In the genomic region with DNA sequence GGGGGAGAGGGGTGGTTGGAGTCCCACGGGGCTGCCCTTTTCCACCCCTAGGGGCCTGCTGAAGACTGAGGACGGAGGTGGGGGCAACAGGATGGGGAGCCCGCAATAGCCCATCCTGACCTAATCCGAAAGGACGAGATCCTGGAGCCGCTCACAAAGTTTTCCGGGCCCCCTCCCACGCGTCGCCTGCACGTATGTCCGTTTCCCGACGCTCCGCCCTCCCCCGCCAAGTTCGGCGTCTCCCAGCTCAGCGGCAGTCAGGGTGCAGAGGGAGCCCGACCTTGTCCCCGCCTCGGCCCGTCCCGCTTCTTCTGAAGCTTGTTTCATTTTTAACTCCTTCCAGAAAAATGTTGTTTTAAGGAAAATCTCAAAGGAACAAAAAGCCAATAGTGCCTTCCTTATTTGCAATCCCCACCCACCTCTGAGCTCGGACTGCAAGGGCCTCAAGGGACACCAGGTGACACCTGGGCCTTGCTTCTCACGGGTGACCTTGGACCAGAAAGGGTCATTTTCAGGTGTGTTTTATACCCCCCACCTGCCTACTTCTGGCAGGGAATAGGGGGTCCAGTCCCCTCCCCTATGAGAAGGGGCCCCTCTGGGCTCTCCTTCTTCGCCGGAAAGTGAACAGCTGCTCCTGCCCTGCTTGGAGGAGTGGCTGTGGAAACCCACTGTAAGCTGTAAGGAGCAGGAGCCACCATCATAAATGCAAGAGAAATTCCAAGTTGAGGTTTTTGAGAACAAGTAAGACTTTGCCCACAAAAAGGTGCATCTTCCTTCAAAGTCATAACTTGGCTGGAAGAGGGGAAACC, we compare ENCODE assay signal across 8 cellular contexts. TPM values are rescaled to one million over a fixed set of nuclear protein-coding genes. Genes with fewer than 3 reads are reported as not detected.
DNase-seq lines count a peak whose midpoint lies in the region; ATAC-seq, FAIRE-seq and TF ChIP-seq lines count a peak whose summit lies in the region.

No MANE protein-coding gene starts in this region.

- no peak overlapping the region for H4K8ac ChIP-seq in neuronal stem cell (ENCODE audit: low read depth, low read length)

- peaks cover 21% of the 10 kb centered on the region for H3K27me3 Mint-ChIP-seq in CD4-positive, alpha-beta T cell

- H3K4me1 ChIP-seq in neuronal stem cell (ENCODE audit: control insufficient read depth in 2 of 2, insufficient read depth in 1 of 2, low read depth in 1 of 2, low read length in 2 of 2) = peaks cover 5 to 18% of the 10 kb centered on the region in 2 donors

- peak overlapping the region; percentile 10 for H2BK12ac ChIP-seq in neuronal stem cell (ENCODE audit: low read length)

- H3K4ac ChIP-seq in neuronal stem cell (ENCODE audit: low read length) = no peak overlapping the region

- H3K4me3 Mint-ChIP-seq in CD4-positive, alpha-beta T cell = peak overlapping the region; percentile 77

- H2BK5ac ChIP-seq in neuronal stem cell (ENCODE audit: low read length) = peak overlapping the region; percentile 94

- no CpG with 5 or more reads among the region's 28 CpGs for WGBS in neuronal stem cell (ENCODE audit: extremely low coverage in 2 of 2, insufficient read length in 2 of 2, insufficient replicate concordance in 1 of 2), 2 donors

- H4K91ac ChIP-seq in neuronal stem cell (ENCODE audit: low read depth, low read length, poor library complexity) = no peak overlapping the region

- H3K36me3 ChIP-seq in neuronal stem cell (replicated peaks in 1 of 2; ENCODE audit: control insufficient read depth in 2 of 2, insufficient read depth in 2 of 2, low read length in 2 of 2) = no peaks in the 10 kb centered on the region

- ATAC-seq in CD4-positive, alpha-beta T cell (ENCODE audit: poor library complexity) = no peak

- DNase-seq in CD4-positive, alpha-beta T cell = no peak
- peak; percentile 12 for DNase-seq in RPMI7951 (ENCODE audit: low read depth)
- DNase-seq in fibroblast of villous mesenchyme (ENCODE audit: low read depth) = peak; percentile 4
- DNase-seq in neuronal stem cell (ENCODE audit: low spot score) = no peak
- DNase-seq in dedifferentiated amniotic fluid mesenchymal stem cell (ENCODE audit: extremely low spot score) = no peak
- DNase-seq in NCI-H1048 (lab: John Stamatoyannopoulos, UW) = no peak
- DNase-seq in UCSD-AML1 (lab: John Stamatoyannopoulos, UW; ENCODE audit: unreplicated experiment) = no peak
- DNase-seq in D721Med (ENCODE audit: insufficient read length, low spot score) = no peak

- H3K4me3 ChIP-seq in fibroblast of villous mesenchyme (ENCODE audit: low read depth, low read length) (peak overlapping the region; percentile 34), neuronal stem cell (ENCODE audit: low read length in 2 of 2) (peak overlapping the region; percentile 66 to 84)

- no peaks in the 10 kb centered on the region for H3K36me3 Mint-ChIP-seq in CD4-positive, alpha-beta T cell (ENCODE audit: low read depth)

- H3K27ac ChIP-seq in CD4-positive, alpha-beta T cell (ENCODE audit: low read depth, low read length) = no peak overlapping the region
- H3K27ac ChIP-seq in neuronal stem cell (replicated peaks; ENCODE audit: low read length) = no peak overlapping the region

- no peak for FAIRE-seq in D721Med (lab: Jason Lieb, UNC)

- peak overlapping the region; percentile 87 for H2AFZ ChIP-seq in neuronal stem cell (ENCODE audit: low read length)

- peak overlapping the region; percentile 92 for H2BK15ac ChIP-seq in neuronal stem cell (ENCODE audit: low read length)

- no peak overlapping the region for H3K9ac ChIP-seq in neuronal stem cell (ENCODE audit: low read depth, low read length, poor library complexity)

- peaks cover 25% of the 10 kb centered on the region for H3K27me3 ChIP-seq in CD4-positive, alpha-beta T cell (ENCODE audit: control insufficient read depth, insufficient read depth, low read length)
- peaks cover 0 to 22% (median 2%) of the 10 kb centered on the region in 3 experiments for H3K27me3 ChIP-seq in neuronal stem cell (ENCODE audit: control insufficient read depth in 3 of 3, insufficient read depth in 3 of 3, low read depth in 1 of 3, low read length in 3 of 3)

- CTCF ChIA-PET in CD4-positive, alpha-beta T cell (lab: Charles Lee) = no interaction called here

- peak overlapping the region; percentile 97 for H2BK120ac ChIP-seq in neuronal stem cell (ENCODE audit: low read depth, low read length)

- peak overlapping the region; percentile 97 for H3K18ac ChIP-seq in neuronal stem cell (ENCODE audit: low read length)

- intact Hi-C loops in CD4-positive, alpha-beta T cell (cut with DNase I, micrococcal nuclease) = loop anchor here in 1 of 2 experiments (10.0 kb wide), 4 partner anchors 205 to 1615 kb away; a partner anchor contains a TSS

- H3K9me3 ChIP-seq in CD4-positive, alpha-beta T cell (ENCODE audit: control insufficient read depth, low read length) = no peaks in the 10 kb centered on the region
- H3K9me3 ChIP-seq in neuronal stem cell (replicated peaks in 1 of 2; ENCODE audit: control insufficient read depth in 2 of 2, insufficient read depth in 1 of 2, low read depth in 1 of 2, low read length in 2 of 2) = no peaks in the 10 kb centered on the region

- peaks cover 6% of the 10 kb centered on the region for H3K79me1 ChIP-seq in neuronal stem cell (ENCODE audit: low read depth, low read length)

- no peak overlapping the region for H3K23ac ChIP-seq in neuronal stem cell (ENCODE audit: low read depth, low read length, poor library complexity)

- POLR2A ChIA-PET in CD4-positive, alpha-beta T cell (lab: Charles Lee) = no interaction called here

- H2AK5ac ChIP-seq in neuronal stem cell (ENCODE audit: low read depth, low read length) = peak overlapping the region; percentile 83

- no peak overlapping the region for H3K27ac Mint-ChIP-seq in CD4-positive, alpha-beta T cell

- H3K9me3 Mint-ChIP-seq in CD4-positive, alpha-beta T cell = no peaks in the 10 kb centered on the region

- no peak for TF ChIP-seq CTCF in CD4-positive, alpha-beta T cell (IDR thresholded peaks at IDR 0.05)
- TF ChIP-seq CTCF in fibroblast of villous mesenchyme (IDR thresholded peaks at IDR 0.05; ENCODE audit: insufficient read depth, low read depth, low read length) = no peak
- TF ChIP-seq CTCF in D721Med (IDR thresholded peaks at IDR 0.05; ENCODE audit: insufficient read depth, missing control alignments) = no peak

- peak overlapping the region; percentile 89 for H3K4me2 ChIP-seq in neuronal stem cell (ENCODE audit: insufficient read depth, low read length, poor library complexity, severe bottlenecking)

- H3K14ac ChIP-seq in neuronal stem cell (ENCODE audit: low read length) = no peak overlapping the region

- peaks cover 13% of the 10 kb centered on the region for H3K4me1 Mint-ChIP-seq in CD4-positive, alpha-beta T cell (ENCODE audit: low read depth)

RNA-seq across cellular contexts. Expression of a gene that starts 3.4 kb away (rescaled TPM):
- total RNA-seq in CD4-positive, alpha-beta T cell = not detected
- total RNA-seq in RPMI7951 (2014; rRNA removed; shearing (Covaris generic)) = under 0.01 and 0.10 TPM in 2 replicates
- 0.32 and 0.43 TPM in 2 replicates for total RNA-seq in fibroblast of villous mesenchyme
- 27.7 TPM for polyA plus RNA-seq in neuronal stem cell (2013, experiment 1 of 2)
- 27.1 TPM for polyA plus RNA-seq in neuronal stem cell (2013, experiment 2 of 2)

Comparison
In these comparisons a context has a peak if more than half of its experiments do, and no peak if none do; other contexts are left out.
1. DNase-seq: peak in RPMI7951 (single experiment) and fibroblast of villous mesenchyme (single experiment); none in CD4-positive, alpha-beta T cell (0 of 10), neuronal stem cell (single experiment), dedifferentiated amniotic fluid mesenchymal stem cell (single experiment), NCI-H1048 (single experiment), UCSD-AML1 (single experiment) and D721Med (single experiment).